In the genomic region with DNA sequence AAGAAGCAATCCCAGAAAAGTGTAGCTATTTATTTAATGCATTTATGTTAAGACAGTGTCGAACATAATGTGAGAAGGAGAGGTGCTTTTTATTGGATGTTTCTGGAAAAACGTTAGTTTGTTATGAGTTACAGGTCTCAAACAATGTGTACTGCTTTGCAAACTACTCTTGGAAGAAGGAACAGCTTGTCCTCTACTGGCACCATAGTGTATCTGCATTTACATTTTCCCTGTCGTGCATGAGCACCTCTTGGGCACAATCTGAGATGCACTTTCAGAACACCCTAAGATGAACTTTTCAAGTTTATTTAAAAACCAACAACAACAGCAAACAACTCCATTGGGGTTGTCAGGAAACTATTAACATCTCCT, we compare ENCODE assay signal across 10 cellular contexts. TPM values are rescaled to one million over a fixed set of nuclear protein-coding genes. Genes with fewer than 3 reads are reported as not detected.
DNase-seq lines count a peak whose midpoint lies in the region; ATAC-seq and TF ChIP-seq lines count a peak whose summit lies in the region.
"Had no signal": no experiment of that assay in that cellular context is flagged by ENCODE, and none has a peak within 500 bp of the region (broad histone marks: within the 10 kb centered on the region; RNA-seq: fewer than 3 reads in every experiment).

No MANE protein-coding gene starts in this region.

- no peak overlapping the region for H3K4me3 Mint-ChIP-seq in immature natural killer cell
- H3K4me3 Mint-ChIP-seq: stimulated activated naive CD8-positive, alpha-beta T cell treated with anti-CD3 and anti-CD28 coated beads, Interleukin-15, Interleukin-2, amounts not matched to agents 100 ng/mL and 50 ng/mL, for 24 hours had no signal

- no peaks in the 10 kb centered on the region for H3K9me3 Mint-ChIP-seq in immature natural killer cell
- H3K9me3 Mint-ChIP-seq: stimulated activated naive CD8-positive, alpha-beta T cell treated with anti-CD3 and anti-CD28 coated beads, Interleukin-15, Interleukin-2, amounts not matched to agents 100 ng/mL and 50 ng/mL, for 24 hours had no signal

- DNase-seq in NCI-H2196 (lab: John Stamatoyannopoulos, UW; ENCODE audit: unreplicated experiment): peak; percentile 9
- DNase-seq in erythroblast (lab: John Stamatoyannopoulos, UW): peak; percentile 14 to 21
- DNase-seq in renal cortical epithelial cell (ENCODE audit: low read depth): peak; percentile 77
- no peak for DNase-seq in posterior cingulate gyrus
- no peak for DNase-seq in immature natural killer cell
- DNase-seq in stimulated activated CD4-positive, alpha-beta T cell treated with anti-CD3 and anti-CD28 coated beads, Interleukin-4, amount 100 ng/mL, for 4 hours: no peak
- DNase-seq: gastrocnemius medialis had no signal

- H3K36me3 Mint-ChIP-seq in immature natural killer cell: peaks cover 7 to 35% (median 20%) of the 10 kb centered on the region in 3 donors

- TF ChIP-seq CTCF in GM12873 (IDR thresholded peaks at IDR 0.05; ENCODE audit: insufficient read depth, low read depth, low read length, missing control alignments): peak; percentile 56

- TF ChIP-seq POLR2A in erythroblast (IDR thresholded peaks at IDR 0.05; ENCODE audit: low read length): no peak

- ATAC-seq in HG03039 (IDR thresholded peaks at IDR 0.05; ENCODE audit: unreplicated experiment): no peak

- H3K27me3 Mint-ChIP-seq in immature natural killer cell (ENCODE audit: low read depth in 3 of 3): no peaks in the 10 kb centered on the region
- H3K27me3 Mint-ChIP-seq: stimulated activated naive CD8-positive, alpha-beta T cell treated with anti-CD3 and anti-CD28 coated beads, Interleukin-15, Interleukin-2, amounts not matched to agents 100 ng/mL and 50 ng/mL, for 24 hours had no signal

- H3K27ac Mint-ChIP-seq in immature natural killer cell: no peak overlapping the region
- H3K27ac Mint-ChIP-seq: stimulated activated naive CD8-positive, alpha-beta T cell treated with anti-CD3 and anti-CD28 coated beads, Interleukin-15, Interleukin-2, amounts not matched to agents 100 ng/mL and 50 ng/mL, for 24 hours had no signal

- intact Hi-C loops in posterior cingulate gyrus (cut with DNase I): loop anchor here (5.0 kb wide), 1 partner anchor 107 kb away; the partner anchor contains the start of gene METTL21A

- peaks cover 0 to 6% of the 10 kb centered on the region in 2 donors for H3K4me1 Mint-ChIP-seq in immature natural killer cell

RNA-seq across cellular contexts. Expression of gene CCNYL1, which starts 22.8 kb away (rescaled TPM):
- total RNA-seq in renal cortical epithelial cell: 16.8 and 22.8 TPM in 2 replicates
- 1 to 10 TPM in 2 of 3 donors, under 1 TPM in 1; 0.32 to 1.6 (median 1.3) TPM for polyA plus RNA-seq in immature natural killer cell

RNA-seq across cellular contexts. Expression of gene FZD5, which starts 35.5 kb away (rescaled TPM):
- total RNA-seq in renal cortical epithelial cell: 7.8 and 15.4 TPM in 2 replicates
- under 1 TPM in 2 of 3 donors, not detected in 1; 0.13 to 0.43 TPM for polyA plus RNA-seq in immature natural killer cell

Comparison
In these comparisons a context has a peak if more than half of its experiments do, and no peak if none do; other contexts are left out.
1. DNase-seq: peak in NCI-H2196 (single experiment), erythroblast (2 of 2) and renal cortical epithelial cell (single experiment); none in posterior cingulate gyrus (0 of 10), immature natural killer cell (0 of 3) and stimulated activated CD4-positive, alpha-beta T cell treated with anti-CD3 and anti-CD28 coated beads, Interleukin-4, amount 100 ng/mL, for 4 hours (0 of 2).